In the genomic region with DNA sequence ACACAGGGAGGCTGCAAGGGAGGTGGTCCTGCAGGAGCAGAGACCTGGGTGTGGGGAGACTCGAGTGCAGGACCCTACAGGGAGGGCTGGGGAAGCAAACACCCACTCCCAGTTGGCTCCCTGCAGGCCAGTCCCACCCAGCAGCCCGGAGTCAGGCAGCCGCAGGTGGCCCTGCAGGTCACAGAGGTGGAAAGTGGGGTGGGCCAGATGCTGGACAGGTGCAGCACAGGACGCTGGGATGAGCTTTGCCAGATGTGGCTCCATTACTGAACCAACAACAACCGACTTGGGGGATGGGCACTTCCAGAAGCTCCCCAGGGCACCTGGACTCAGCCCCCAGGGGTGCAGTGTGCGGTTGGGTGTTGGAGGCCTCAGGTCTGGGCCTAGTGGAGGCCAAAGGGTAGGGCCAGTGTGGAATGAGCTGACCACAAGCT, we compare ENCODE assay signal across 2 cellular contexts.
TF ChIP-seq lines count a peak whose summit lies in the region.

No MANE protein-coding gene starts in this region.

TF ChIP-seq in SK-N-SH, 30 proteins besides CTCF, POLR2A, EP300 and RAD21:
- TF ChIP-seq, protein P1, sequence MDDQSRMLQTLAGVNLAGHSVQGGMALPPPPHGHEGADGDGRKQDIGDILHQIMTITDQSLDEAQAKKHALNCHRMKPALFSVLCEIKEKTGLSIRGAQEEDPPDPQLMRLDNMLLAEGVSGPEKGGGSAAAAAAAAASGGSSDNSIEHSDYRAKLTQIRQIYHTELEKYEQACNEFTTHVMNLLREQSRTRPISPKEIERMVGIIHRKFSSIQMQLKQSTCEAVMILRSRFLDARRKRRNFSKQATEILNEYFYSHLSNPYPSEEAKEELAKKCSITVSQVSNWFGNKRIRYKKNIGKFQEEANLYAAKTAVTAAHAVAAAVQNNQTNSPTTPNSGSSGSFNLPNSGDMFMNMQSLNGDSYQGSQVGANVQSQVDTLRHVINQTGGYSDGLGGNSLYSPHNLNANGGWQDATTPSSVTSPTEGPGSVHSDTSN (IDR thresholded peaks at IDR 0.05): no peak

TF ChIP-seq in SK-N-SH treated with all-trans-retinoic acid at 6 μM for 48 hours, 23 proteins besides CTCF, POLR2A, EP300 and RAD21:
- TF ChIP-seq ZC3H10 (CRISPR knock-in tag; IDR thresholded peaks at IDR 0.05) (no peak), ZNF565 (CRISPR knock-in tag; conservative IDR thresholded peaks at IDR 0.05; ENCODE audit: low read depth) (no peak), GLIS3 (CRISPR knock-in tag; IDR thresholded peaks at IDR 0.05) (no peak), CSDC2 (CRISPR knock-in tag; IDR thresholded peaks at IDR 0.05) (no peak), BACH2 (CRISPR knock-in tag; IDR thresholded peaks at IDR 0.05; ENCODE audit: borderline replicate concordance) (no peak), ZNF70 (CRISPR knock-in tag; IDR thresholded peaks at IDR 0.05) (no peak), ZNF8 (CRISPR knock-in tag; IDR thresholded peaks at IDR 0.05) (no peak), SNAI2 (CRISPR knock-in tag; IDR thresholded peaks at IDR 0.05) (no peak), ARNTL (CRISPR knock-in tag; IDR thresholded peaks at IDR 0.05; ENCODE audit: borderline replicate concordance, low read depth) (no peak)
- TF ChIP-seq, protein P2, sequence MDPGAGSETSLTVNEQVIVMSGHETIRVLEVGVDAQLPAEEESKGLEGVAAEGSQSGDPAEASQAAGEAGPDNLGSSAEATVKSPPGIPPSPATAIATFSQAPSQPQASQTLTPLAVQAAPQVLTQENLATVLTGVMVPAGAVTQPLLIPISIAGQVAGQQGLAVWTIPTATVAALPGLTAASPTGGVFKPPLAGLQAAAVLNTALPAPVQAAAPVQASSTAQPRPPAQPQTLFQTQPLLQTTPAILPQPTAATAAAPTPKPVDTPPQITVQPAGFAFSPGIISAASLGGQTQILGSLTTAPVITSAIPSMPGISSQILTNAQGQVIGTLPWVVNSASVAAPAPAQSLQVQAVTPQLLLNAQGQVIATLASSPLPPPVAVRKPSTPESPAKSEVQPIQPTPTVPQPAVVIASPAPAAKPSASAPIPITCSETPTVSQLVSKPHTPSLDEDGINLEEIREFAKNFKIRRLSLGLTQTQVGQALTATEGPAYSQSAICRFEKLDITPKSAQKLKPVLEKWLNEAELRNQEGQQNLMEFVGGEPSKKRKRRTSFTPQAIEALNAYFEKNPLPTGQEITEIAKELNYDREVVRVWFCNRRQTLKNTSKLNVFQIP (CRISPR knock-in tag; IDR thresholded peaks at IDR 0.05; ENCODE audit: borderline replicate concordance, low read depth): no peak
- TF ChIP-seq, protein P3, sequence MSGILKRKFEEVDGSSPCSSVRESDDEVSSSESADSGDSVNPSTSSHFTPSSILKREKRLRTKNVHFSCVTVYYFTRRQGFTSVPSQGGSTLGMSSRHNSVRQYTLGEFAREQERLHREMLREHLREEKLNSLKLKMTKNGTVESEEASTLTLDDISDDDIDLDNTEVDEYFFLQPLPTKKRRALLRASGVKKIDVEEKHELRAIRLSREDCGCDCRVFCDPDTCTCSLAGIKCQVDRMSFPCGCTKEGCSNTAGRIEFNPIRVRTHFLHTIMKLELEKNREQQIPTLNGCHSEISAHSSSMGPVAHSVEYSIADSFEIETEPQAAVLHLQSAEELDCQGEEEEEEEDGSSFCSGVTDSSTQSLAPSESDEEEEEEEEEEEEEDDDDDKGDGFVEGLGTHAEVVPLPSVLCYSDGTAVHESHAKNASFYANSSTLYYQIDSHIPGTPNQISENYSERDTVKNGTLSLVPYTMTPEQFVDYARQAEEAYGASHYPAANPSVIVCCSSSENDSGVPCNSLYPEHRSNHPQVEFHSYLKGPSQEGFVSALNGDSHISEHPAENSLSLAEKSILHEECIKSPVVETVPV (CRISPR knock-in tag; IDR thresholded peaks at IDR 0.05): no peak
- TF ChIP-seq, protein P4, sequence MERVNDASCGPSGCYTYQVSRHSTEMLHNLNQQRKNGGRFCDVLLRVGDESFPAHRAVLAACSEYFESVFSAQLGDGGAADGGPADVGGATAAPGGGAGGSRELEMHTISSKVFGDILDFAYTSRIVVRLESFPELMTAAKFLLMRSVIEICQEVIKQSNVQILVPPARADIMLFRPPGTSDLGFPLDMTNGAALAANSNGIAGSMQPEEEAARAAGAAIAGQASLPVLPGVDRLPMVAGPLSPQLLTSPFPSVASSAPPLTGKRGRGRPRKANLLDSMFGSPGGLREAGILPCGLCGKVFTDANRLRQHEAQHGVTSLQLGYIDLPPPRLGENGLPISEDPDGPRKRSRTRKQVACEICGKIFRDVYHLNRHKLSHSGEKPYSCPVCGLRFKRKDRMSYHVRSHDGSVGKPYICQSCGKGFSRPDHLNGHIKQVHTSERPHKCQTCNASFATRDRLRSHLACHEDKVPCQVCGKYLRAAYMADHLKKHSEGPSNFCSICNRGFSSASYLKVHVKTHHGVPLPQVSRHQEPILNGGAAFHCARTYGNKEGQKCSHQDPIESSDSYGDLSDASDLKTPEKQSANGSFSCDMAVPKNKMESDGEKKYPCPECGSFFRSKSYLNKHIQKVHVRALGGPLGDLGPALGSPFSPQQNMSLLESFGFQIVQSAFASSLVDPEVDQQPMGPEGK (CRISPR knock-in tag; IDR thresholded peaks at IDR 0.05; ENCODE audit: borderline replicate concordance): no peak
